ENCODE assay signal across 16 cellular contexts in the genomic region with DNA sequence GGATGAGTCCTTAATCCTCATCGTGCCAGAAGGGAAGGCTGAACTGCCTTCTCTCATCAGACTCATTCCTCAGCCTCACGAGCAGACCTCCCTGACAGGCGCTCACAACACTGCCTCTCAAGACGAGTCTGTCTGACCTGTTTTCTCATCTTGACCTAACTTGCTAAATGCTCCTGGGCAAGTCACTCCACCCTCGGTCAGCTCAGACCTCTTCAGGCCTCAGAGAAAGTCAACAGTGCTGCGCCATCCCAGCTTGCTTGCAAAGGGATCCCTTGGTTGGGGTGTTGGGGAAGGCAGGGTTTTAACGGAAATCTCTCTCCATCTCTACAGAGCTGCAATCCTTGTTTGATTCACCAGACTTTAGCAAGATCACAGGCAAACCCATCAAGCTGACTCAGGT. TPM values are rescaled to one million over a fixed set of nuclear protein-coding genes. Genes with fewer than 3 reads are reported as not detected.
DNase-seq lines count a peak whose midpoint lies in the region; ATAC-seq and TF ChIP-seq lines count a peak whose summit lies in the region.
"Had no signal": no experiment of that assay in that cellular context is flagged by ENCODE, and none has a peak within 500 bp of the region (broad histone marks: within the 10 kb centered on the region; RNA-seq: fewer than 3 reads in every experiment).

No MANE protein-coding gene starts in this region.

- peak in 2 of 3 donors; percentile 5 to 18 for DNase-seq in right cardiac atrium
- DNase-seq in left ventricle myocardium inferior = no peak
- DNase-seq in RWPE1 (ENCODE audit: low spot score) = no peak
- DNase-seq in mesenchymal stem cell = no peak
- DNase-seq in stimulated activated effector memory CD8-positive, alpha-beta T cell treated with anti-CD3 and anti-CD28 coated beads, Interleukin-12 subunit alpha, Interleukin-12 subunit beta, amount 100 ng/mL, for 72 hours (ENCODE audit: low spot score in 2 of 2) = no peak
- DNase-seq in NCI-H1048 (lab: John Stamatoyannopoulos, UW) = no peak
- no peak for DNase-seq in GM23248
- DNase-seq: ACHN; AML-193; CD4-positive, alpha-beta T cell; DMS79; KG1; NCI-H1092; NCI-H146; NCI-H510A treated with DMSO at 0.1 percent for 48 hours had no signal

- H2BK5ac ChIP-seq in mesenchymal stem cell (ENCODE audit: low read depth, low read length, poor library complexity, severe bottlenecking) = no peak overlapping the region

- H3K27ac ChIP-seq in right cardiac atrium (ENCODE audit: low read length) = no peak overlapping the region
- H3K27ac ChIP-seq in left ventricle myocardium inferior (replicated peaks) = no peak overlapping the region
- peak overlapping the region; percentile 99 for H3K27ac ChIP-seq in RWPE1
- H3K27ac ChIP-seq in mesenchymal stem cell (ENCODE audit: low read length, poor library complexity, severe bottlenecking) = no peak overlapping the region
- no peak overlapping the region for H3K27ac ChIP-seq in GM23248

- ATAC-seq in right cardiac atrium (no peak), GM21528 (IDR thresholded peaks at IDR 0.05; ENCODE audit: low FRiP score, unreplicated experiment) (no peak)
- ATAC-seq in stimulated activated effector memory CD8-positive, alpha-beta T cell treated with anti-CD3 and anti-CD28 coated beads, Interleukin-12 subunit alpha, Interleukin-12 subunit beta, amount 100 ng/mL, for 72 hours = no peak

- H3F3A ChIP-seq in GM23248 (ENCODE audit: insufficient read depth) = peaks cover 27% of the 10 kb centered on the region

- in situ Hi-C loops in GM23248 (cut with MboI) = no loop called here

- H3K4me3 Mint-ChIP-seq in stimulated activated effector memory CD8-positive, alpha-beta T cell treated with anti-CD3 and anti-CD28 coated beads, Interleukin-12 subunit alpha, Interleukin-12 subunit beta, amount 100 ng/mL, for 72 hours = no peak overlapping the region
- H3K4me3 Mint-ChIP-seq: CD4-positive, alpha-beta T cell had no signal

- H3K9ac ChIP-seq in mesenchymal stem cell (ENCODE audit: low read length) (no peak overlapping the region), GM23248 (no peak overlapping the region)

- 93% methylated on average over 7 of the region's 7 CpGs for WGBS in right cardiac atrium
- 95% methylated on average over 7 of the region's 7 CpGs for WGBS in mesenchymal stem cell
- 92 to 95% methylated on average over 7 of the region's 7 CpGs for WGBS in GM23248 (ENCODE audit: low coverage in 1 of 2, low lambda C conversion rate in 2 of 2, missing lambda C conversion rate in 2 of 2), 2 experiments

- H3K36me3 ChIP-seq in left ventricle myocardium inferior (peaks cover 40% of the 10 kb centered on the region), mesenchymal stem cell (ENCODE audit: control insufficient read depth in 1 of 2, insufficient read depth in 2 of 2, low read depth in 1 of 2, low read length in 2 of 2) (peaks cover 23 to 71% of the 10 kb centered on the region in 2 experiments), GM23248 (ENCODE audit: low read depth) (0 out of 2 replicates have a peak, but pooled peaks cover 4% of the 10 kb centered on the region)

- peak overlapping the region; percentile 71 for H3K27ac Mint-ChIP-seq in stimulated activated effector memory CD8-positive, alpha-beta T cell treated with anti-CD3 and anti-CD28 coated beads, Interleukin-12 subunit alpha, Interleukin-12 subunit beta, amount 100 ng/mL, for 72 hours
- H3K27ac Mint-ChIP-seq: CD4-positive, alpha-beta T cell had no signal

- no peak overlapping the region for H2BK120ac ChIP-seq in mesenchymal stem cell (ENCODE audit: low read depth, low read length)

- no peak for TF ChIP-seq CTCF in left ventricle myocardium inferior (IDR thresholded peaks at IDR 0.05; ENCODE audit: borderline replicate concordance)
- TF ChIP-seq CTCF in RWPE1 (conservative IDR thresholded peaks at IDR 0.05; ENCODE audit: low read depth) = no peak

- H3K79me1 ChIP-seq in mesenchymal stem cell (replicated peaks; ENCODE audit: low read length, poor library complexity, severe bottlenecking) = peaks cover 2% of the 10 kb centered on the region

- H3K4me1 Mint-ChIP-seq in stimulated activated effector memory CD8-positive, alpha-beta T cell treated with anti-CD3 and anti-CD28 coated beads, Interleukin-12 subunit alpha, Interleukin-12 subunit beta, amount 100 ng/mL, for 72 hours = peaks cover 5% of the 10 kb centered on the region

- no peak overlapping the region for H2AFZ ChIP-seq in mesenchymal stem cell (ENCODE audit: low read depth, low read length)
- no peak overlapping the region for H2AFZ ChIP-seq in GM23248

- H3K4me3 ChIP-seq in right cardiac atrium (ENCODE audit: low read length) (no peak overlapping the region), left ventricle myocardium inferior (no peak overlapping the region), mesenchymal stem cell (ENCODE audit: insufficient read depth in 1 of 2, low read depth in 1 of 2, low read length in 2 of 2) (no peak overlapping the region), GM23248 (no peak overlapping the region)

- H3K4me2 ChIP-seq in mesenchymal stem cell (ENCODE audit: low read length, poor library complexity, severe bottlenecking) (no peak overlapping the region), GM23248 (ENCODE audit: unreplicated experiment) (no peak overlapping the region)

- no peak overlapping the region for H4K8ac ChIP-seq in mesenchymal stem cell (ENCODE audit: low read length)

- no peak overlapping the region for H2AK5ac ChIP-seq in mesenchymal stem cell (ENCODE audit: low read length, severe bottlenecking)

- H2BK15ac ChIP-seq in mesenchymal stem cell (ENCODE audit: low read depth, poor library complexity, severe bottlenecking) = no peak overlapping the region

- H3K9me3 ChIP-seq in right cardiac atrium (ENCODE audit: control insufficient read depth, low read length) = no peaks in the 10 kb centered on the region
- no peaks in the 10 kb centered on the region for H3K9me3 ChIP-seq in left ventricle myocardium inferior (replicated peaks)
- H3K9me3 ChIP-seq in mesenchymal stem cell (ENCODE audit: control insufficient read depth, low read length) = no peaks in the 10 kb centered on the region
- H3K9me3 ChIP-seq in GM23248 (ENCODE audit: low read depth) = no peaks in the 10 kb centered on the region

- H3K27me3 ChIP-seq in right cardiac atrium (ENCODE audit: control insufficient read depth, insufficient read depth) = no peaks in the 10 kb centered on the region
- no peaks in the 10 kb centered on the region for H3K27me3 ChIP-seq in left ventricle myocardium inferior (ENCODE audit: low read depth)
- no peaks in the 10 kb centered on the region for H3K27me3 ChIP-seq in mesenchymal stem cell (ENCODE audit: control insufficient read depth in 1 of 2, insufficient read depth in 1 of 2, low read length in 2 of 2)
- no peaks in the 10 kb centered on the region for H3K27me3 ChIP-seq in GM23248 (replicated peaks; ENCODE audit: insufficient read depth)

- no peak overlapping the region for H3K4ac ChIP-seq in mesenchymal stem cell (ENCODE audit: low read depth in 1 of 2, low read length in 2 of 2)

- H3K23ac ChIP-seq in mesenchymal stem cell (ENCODE audit: low read length in 2 of 2) = no peak overlapping the region

- H2BK12ac ChIP-seq in mesenchymal stem cell (ENCODE audit: low read length in 2 of 2) = peak overlapping the region; percentile 2 to 54

- CTCF ChIA-PET in RWPE1 (lab: Yijun Ruan, JAX) = interaction anchor here (0.5 to 1.3 kb wide), 2 partner anchors 10 to 106 kb away, joined by 3 to 4 read pairs; no protein-coding TSS in a partner anchor

- H3K4me1 ChIP-seq in right cardiac atrium (ENCODE audit: control insufficient read depth, insufficient read depth, low read length) (peaks cover 4% of the 10 kb centered on the region), left ventricle myocardium inferior (peaks cover 36% of the 10 kb centered on the region), mesenchymal stem cell (ENCODE audit: control insufficient read depth, insufficient read depth, low read depth, low read length) (peaks cover 8% of the 10 kb centered on the region), GM23248 (ENCODE audit: insufficient read depth) (peaks cover 13% of the 10 kb centered on the region)

- intact Hi-C loops in right cardiac atrium (cut with DNase I) = loop anchor here in 1 of 4 donors (5.0 kb wide), 1 partner anchor 50 kb away; no protein-coding TSS in a partner anchor
- intact Hi-C loops in left ventricle myocardium inferior (cut with micrococcal nuclease) = no loop called here

- no peaks in the 10 kb centered on the region for H3K9me3 Mint-ChIP-seq in stimulated activated effector memory CD8-positive, alpha-beta T cell treated with anti-CD3 and anti-CD28 coated beads, Interleukin-12 subunit alpha, Interleukin-12 subunit beta, amount 100 ng/mL, for 72 hours
- H3K9me3 Mint-ChIP-seq: CD4-positive, alpha-beta T cell had no signal

- no peaks in the 10 kb centered on the region for H3K9me2 ChIP-seq in GM23248 (ENCODE audit: insufficient read depth)

- H3K14ac ChIP-seq in mesenchymal stem cell (ENCODE audit: low read length in 2 of 2) = no peak overlapping the region

- no peak overlapping the region for H4K91ac ChIP-seq in mesenchymal stem cell (ENCODE audit: low read length)

- peaks cover 27% of the 10 kb centered on the region for H3K36me3 Mint-ChIP-seq in stimulated activated effector memory CD8-positive, alpha-beta T cell treated with anti-CD3 and anti-CD28 coated beads, Interleukin-12 subunit alpha, Interleukin-12 subunit beta, amount 100 ng/mL, for 72 hours

- H3K18ac ChIP-seq in mesenchymal stem cell (ENCODE audit: low read depth in 1 of 2, low read length in 2 of 2) = no peak overlapping the region

- H3K79me2 ChIP-seq in GM23248 (ENCODE audit: insufficient read depth) = no peaks in the 10 kb centered on the region

- POLR2A ChIA-PET in RWPE1 (lab: Yijun Ruan, JAX; ENCODE audit: low non-redundant PET) = interaction anchor here (0.7 kb wide), 1 partner anchor 45 kb away, joined by 4 read pairs; no protein-coding TSS in a partner anchor

- H4K20me1 ChIP-seq in GM23248 (ENCODE audit: insufficient read depth) = no peaks in the 10 kb centered on the region

RNA-seq across cellular contexts. Expression of a gene that starts 15.0 kb away (rescaled TPM):
- 100 to 1,000 TPM; 160 to 288 (median 264) TPM for total RNA-seq in right cardiac atrium
- polyA plus RNA-seq in right cardiac atrium = 215 TPM
- total RNA-seq in left ventricle myocardium inferior = 122 TPM
- 83.0 TPM for polyA plus RNA-seq in mesenchymal stem cell (2013, experiment 1 of 2)
- 81.2 TPM for polyA plus RNA-seq in mesenchymal stem cell (2013, experiment 2 of 2)
- 60.3 and 91.4 TPM in 2 replicates for total RNA-seq in GM23248 (2014; rRNA removed; shearing (Covaris generic))
- polyA plus RNA-seq in GM23248 (2016; fragmentation: Nextera tagmentation; extraction: Ambion mirVana) = 28.3 and 29.0 TPM in 2 replicates

RNA-seq across cellular contexts. Expression of a gene that starts 34.2 kb away (rescaled TPM):
- total RNA-seq in right cardiac atrium (1 to 10 TPM in 3 of 4 donors, under 1 TPM in 1; 0.45 to 2.1 (median 1.2) TPM), left ventricle myocardium inferior (0.33 TPM)
- polyA plus RNA-seq in right cardiac atrium (1.1 TPM), GM23248 (2016; fragmentation: Nextera tagmentation; extraction: Ambion mirVana) (0.08 TPM in 1 of 2 replicates, not detected in the other)
- 0.03 TPM for polyA plus RNA-seq in mesenchymal stem cell (2013, experiment 1 of 2)
- 0.01 TPM for polyA plus RNA-seq in mesenchymal stem cell (2013, experiment 2 of 2)
- total RNA-seq in GM23248 (2014; rRNA removed; shearing (Covaris generic)) = not detected in 2 replicates

RNA-seq across cellular contexts. Expression of a gene that starts 52.4 kb away (rescaled TPM):
- total RNA-seq in right cardiac atrium = 10 to 100 TPM in 3 of 4 donors, 1 to 10 TPM in 1; 9.2 to 11.2 (median 11.0) TPM
- 10.2 TPM for polyA plus RNA-seq in right cardiac atrium
- total RNA-seq in left ventricle myocardium inferior = 9.3 TPM
- 15.3 TPM for polyA plus RNA-seq in mesenchymal stem cell (2013, experiment 1 of 2)
- 15.6 TPM for polyA plus RNA-seq in mesenchymal stem cell (2013, experiment 2 of 2)
- 23.0 and 23.9 TPM in 2 replicates for total RNA-seq in GM23248 (2014; rRNA removed; shearing (Covaris generic))
- polyA plus RNA-seq in GM23248 (2016; fragmentation: Nextera tagmentation; extraction: Ambion mirVana) = 4.4 and 5.8 TPM in 2 replicates

RNA-seq across cellular contexts. Expression of a gene that starts 52.8 kb away (rescaled TPM):
- total RNA-seq in right cardiac atrium (10 to 100 TPM; 10.3 to 14.6 (median 11.4) TPM), left ventricle myocardium inferior (13.7 TPM)
- polyA plus RNA-seq in right cardiac atrium (6.5 TPM), GM23248 (2016; fragmentation: Nextera tagmentation; extraction: Ambion mirVana) (5.3 and 7.5 TPM in 2 replicates)
- 5.1 TPM for polyA plus RNA-seq in mesenchymal stem cell (2013, experiment 1 of 2)
- polyA plus RNA-seq in mesenchymal stem cell (2013, experiment 2 of 2) = 4.8 TPM
- 3.6 and 14.5 TPM in 2 replicates for total RNA-seq in GM23248 (2014; rRNA removed; shearing (Covaris generic))

RNA-seq across cellular contexts. Expression of a gene that starts 52.9 kb away (rescaled TPM):
- total RNA-seq in right cardiac atrium (100 to 1,000 TPM in 1 of 4 donors, 10 to 100 TPM in 3; 68.1 to 103 (median 81.6) TPM), left ventricle myocardium inferior (72.0 TPM)
- polyA plus RNA-seq in right cardiac atrium (28.0 TPM), GM23248 (2016; fragmentation: Nextera tagmentation; extraction: Ambion mirVana) (37.1 and 45.9 TPM in 2 replicates)
- 21.9 TPM for polyA plus RNA-seq in mesenchymal stem cell (2013, experiment 1 of 2)
- polyA plus RNA-seq in mesenchymal stem cell (2013, experiment 2 of 2) = 22.1 TPM
- total RNA-seq in GM23248 (2014; rRNA removed; shearing (Covaris generic)) = 16.4 and 17.3 TPM in 2 replicates

Comparison
In these comparisons a context has a peak if more than half of its experiments do, and no peak if none do; other contexts are left out.
1. DNase-seq: peak in right cardiac atrium (2 of 3); none in left ventricle myocardium inferior (single experiment), RWPE1 (single experiment), mesenchymal stem cell (single experiment), stimulated activated effector memory CD8-positive, alpha-beta T cell treated with anti-CD3 and anti-CD28 coated beads, Interleukin-12 subunit alpha, Interleukin-12 subunit beta, amount 100 ng/mL, for 72 hours (0 of 2), NCI-H1048 (single experiment) and GM23248 (single experiment).